ENCODE assay signal across 17 cellular contexts in the genomic region with DNA sequence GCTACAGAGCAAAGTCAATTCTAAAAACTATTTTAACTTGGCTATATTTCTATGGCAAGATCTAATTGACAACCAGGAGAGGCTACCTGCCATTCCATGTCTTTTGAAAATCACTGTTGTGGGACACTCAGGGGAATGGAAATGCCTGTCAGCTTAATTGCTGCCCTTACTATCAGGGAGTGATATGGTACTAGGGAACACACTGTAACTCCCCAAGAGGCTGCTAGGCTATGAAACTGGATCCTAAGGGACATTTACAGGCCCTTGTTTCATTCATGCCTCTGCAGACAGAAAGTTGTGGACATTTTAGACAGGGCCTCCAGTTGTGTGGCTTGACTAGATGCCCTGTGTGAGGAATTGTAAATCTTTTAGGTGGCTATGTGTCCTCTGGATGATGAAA. TPM values are rescaled to one million over a fixed set of nuclear protein-coding genes. Genes with fewer than 3 reads are reported as not detected.
"Had no signal": no experiment of that assay in that cellular context is flagged by ENCODE, and none has a peak within 500 bp of the region (broad histone marks: within the 10 kb centered on the region; RNA-seq: fewer than 3 reads in every experiment).

No MANE protein-coding gene starts in this region.

- H3K9me3 ChIP-seq: SJSA1, SK-N-SH had no signal

- DNase-seq: Kasumi-1, MM.1S, NCI-H1092 treated with DMSO at 0.1 percent for 48 hours, NCI-H1436, NCI-H187, NCI-H2029, NCI-H2081 treated with DMSO at 0.1 percent for 48 hours, NCI-H226, NCI-H510A, NCI-H524 treated with DMSO at 0.1 percent for 48 hours, NCI-H774, SIG-M5, SK-N-SH had no signal

- H3K27me3 ChIP-seq: SJSA1 had no signal

- H3K9me2 ChIP-seq: SK-N-SH had no signal

- H3K4me2 ChIP-seq: KMS-11, SK-N-SH had no signal

- H3K9ac ChIP-seq: KMS-11, SK-N-SH had no signal

- H3K27ac ChIP-seq: KMS-11, RWPE1, SJSA1 had no signal

- H3K36me3 ChIP-seq: SJSA1 had no signal

- H3K4me3 ChIP-seq: SJSA1 had no signal

RNA-seq across cellular contexts. Expression of a gene that starts 3.4 kb away (rescaled TPM):
- total RNA-seq: HT-29, SJSA1 had no signal
- polyA plus RNA-seq: SK-N-SH had no signal
